Comparison of ENCODE assay signal across 8 cellular contexts in the genomic region with DNA sequence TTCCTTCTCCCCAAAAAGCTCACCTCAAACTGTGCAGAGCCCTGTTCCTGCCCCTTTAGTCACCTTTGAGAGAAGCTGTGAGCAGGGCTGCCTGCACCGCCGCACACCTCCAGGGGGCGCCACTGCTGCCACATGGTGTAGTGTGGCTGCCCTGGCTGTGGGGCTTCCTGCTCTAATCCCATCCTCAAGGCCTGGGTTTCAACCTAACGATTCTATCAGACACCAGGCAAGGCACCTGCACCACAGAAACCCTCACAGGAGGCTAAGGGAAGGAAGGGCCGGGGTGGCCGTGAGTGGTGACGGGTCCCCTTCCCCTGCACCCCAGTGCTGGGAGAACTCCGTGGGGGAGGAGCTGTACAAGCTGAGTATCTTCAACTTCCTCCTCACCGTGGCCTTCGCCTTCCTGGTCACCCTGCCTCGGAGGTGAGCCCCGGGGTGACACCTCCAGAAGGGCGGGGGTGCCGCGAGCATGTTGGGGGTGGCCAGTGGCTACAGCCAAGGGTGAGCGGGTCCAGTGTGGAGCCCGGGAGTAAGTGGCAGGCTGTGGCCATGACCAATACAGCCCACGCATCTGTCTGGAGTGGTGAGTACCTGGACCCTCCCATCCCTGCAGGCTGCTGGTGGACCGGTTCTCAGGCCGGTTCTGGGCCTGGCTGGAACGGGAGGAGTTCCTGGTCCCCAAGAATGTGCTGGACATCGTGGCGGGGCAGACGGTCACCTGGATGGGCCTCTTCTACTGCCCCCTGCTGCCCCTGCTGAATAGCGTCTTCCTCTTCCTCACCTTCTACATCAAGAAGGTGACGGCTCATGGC.
A peak's percentile ranks its signal among the peaks of the same experiment; 100 is the strongest.
DNase-seq lines count a peak whose midpoint lies in the region; TF ChIP-seq lines count a peak whose summit lies in the region.

No MANE protein-coding gene starts in this region.

- no peaks in the 10 kb centered on the region for H3K9me3 ChIP-seq in neutrophil

- peaks cover 96 to 99% of the 10 kb centered on the region in 2 experiments for H3K4me1 ChIP-seq in neutrophil (ENCODE audit: control insufficient read depth in 1 of 2, insufficient read depth in 1 of 2, low read depth in 1 of 2, low read length in 1 of 2)

- peak; percentile 42 for DNase-seq in OCI-M1 (lab: John Stamatoyannopoulos, UW)
- no peak for DNase-seq in brain microvascular endothelial cell
- no peak for DNase-seq in Ammon's horn (ENCODE audit: low spot score)
- DNase-seq in RKO (ENCODE audit: low spot score), result no peak
- DNase-seq in kidney glomerular epithelial cell (lab: John Stamatoyannopoulos, UW), result no peak
- DNase-seq in NCI-H1092 treated with DMSO at 0.1 percent for 48 hours (lab: John Stamatoyannopoulos, UW), result no peak

- H3K27me3 ChIP-seq in brain microvascular endothelial cell (replicated peaks), result no peaks in the 10 kb centered on the region
- H3K27me3 ChIP-seq in neutrophil, result no peaks in the 10 kb centered on the region

- TF ChIP-seq CTCF in GM12874 (IDR thresholded peaks at IDR 0.05; ENCODE audit: insufficient read depth, low read depth, low read length) (peak; percentile 81), brain microvascular endothelial cell (IDR thresholded peaks at IDR 0.05; ENCODE audit: low read depth, low read length, missing control alignments) (peak; percentile 62), neutrophil (IDR thresholded peaks at IDR 0.05) (peak; percentile 53)

- H3K4me3 ChIP-seq in brain microvascular endothelial cell (ENCODE audit: low read depth, low read length) (no peak overlapping the region), neutrophil (ENCODE audit: low read depth in 1 of 2, low read length in 1 of 2) (peak overlapping the region; percentile 45 to 51)

- in situ Hi-C loops in brain microvascular endothelial cell (cut with HindIII; ENCODE audit: low pct_ligation_motif_present, low sequenced_read_pairs), result no loop called here

- H3K27ac ChIP-seq in brain microvascular endothelial cell (no peak overlapping the region), neutrophil (peak overlapping the region; percentile 98)

- H3K36me3 ChIP-seq in brain microvascular endothelial cell (replicated peaks) (no peaks in the 10 kb centered on the region), neutrophil (peaks cover 73% of the 10 kb centered on the region)
